Comparison of ENCODE assay signal across 10 cellular contexts in genomic region chr12:99911967-99912366, GRCh38.
A peak's percentile ranks its signal among the peaks of the same experiment; 100 is the strongest.
DNase-seq lines count a peak whose midpoint lies in the region; ATAC-seq and TF ChIP-seq lines count a peak whose summit lies in the region.
"Had no signal": no experiment of that assay in that cellular context is flagged by ENCODE, and none has a peak within 500 bp of the region (broad histone marks: within the 10 kb centered on the region; RNA-seq: fewer than 3 reads in every experiment).

No MANE protein-coding gene starts in this region.

- 100% methylated on average over 1 of the region's 1 CpG for WGBS in right lobe of liver (ENCODE audit: insufficient coverage, low coverage, low lambda C conversion rate, missing lambda C conversion rate)

- H4K20me1 ChIP-seq in osteoblast (ENCODE audit: insufficient read depth, low read length): no peaks in the 10 kb centered on the region

- H2AFZ ChIP-seq in osteoblast (ENCODE audit: low read length): peak overlapping the region; percentile 45

- intact Hi-C loops in right lobe of liver (cut with DNase I): no loop called here
- intact Hi-C loops in activated CD8-positive, alpha-beta T cell treated with anti-CD3 and anti-CD28 coated beads for 36 hours (cut with micrococcal nuclease): no loop called here

- no peak overlapping the region for H3K4me3 Mint-ChIP-seq in activated CD8-positive, alpha-beta T cell treated with anti-CD3 and anti-CD28 coated beads for 36 hours
- H3K4me3 Mint-ChIP-seq: brain had no signal

- H3K36me3 ChIP-seq in osteoblast (ENCODE audit: insufficient read depth, low read length) (no peaks in the 10 kb centered on the region), right lobe of liver (no peaks in the 10 kb centered on the region)

- CTCF ChIA-PET in activated CD8-positive, alpha-beta T cell treated with anti-CD3 and anti-CD28 coated beads for 36 hours (lab: Charles Lee): no interaction called here

- no peaks in the 10 kb centered on the region for H3K9me3 Mint-ChIP-seq in activated CD8-positive, alpha-beta T cell treated with anti-CD3 and anti-CD28 coated beads for 36 hours
- H3K9me3 Mint-ChIP-seq: brain had no signal

- H3K4me1 ChIP-seq in osteoblast (ENCODE audit: insufficient read depth, low read length) (peaks cover 43% of the 10 kb centered on the region), right lobe of liver (no peaks in the 10 kb centered on the region)

- H3K27ac Mint-ChIP-seq in activated CD8-positive, alpha-beta T cell treated with anti-CD3 and anti-CD28 coated beads for 36 hours: no peak overlapping the region
- H3K27ac Mint-ChIP-seq: brain had no signal

- peak overlapping the region; percentile 73 for H3K4me2 ChIP-seq in osteoblast (ENCODE audit: insufficient read depth, low read length)

- no peaks in the 10 kb centered on the region for H3K79me2 ChIP-seq in osteoblast (ENCODE audit: insufficient read depth, low read length)

- POLR2A ChIA-PET in activated CD8-positive, alpha-beta T cell treated with anti-CD3 and anti-CD28 coated beads for 36 hours (lab: Charles Lee): no interaction called here

- ATAC-seq in GM18511 (IDR thresholded peaks at IDR 0.05; ENCODE audit: unreplicated experiment) (peak; percentile 69), GM21786 (IDR thresholded peaks at IDR 0.05; ENCODE audit: unreplicated experiment) (peak; percentile 79), HG03439 (IDR thresholded peaks at IDR 0.05; ENCODE audit: unreplicated experiment) (peak; percentile 94), right lobe of liver (no peak)
- ATAC-seq in activated CD8-positive, alpha-beta T cell treated with anti-CD3 and anti-CD28 coated beads for 36 hours: no peak

- TF ChIP-seq POLR2A in right lobe of liver (IDR thresholded peaks at IDR 0.05): no peak

- H3K27me3 ChIP-seq in osteoblast (ENCODE audit: insufficient read depth, low read length): no peaks in the 10 kb centered on the region
- no peaks in the 10 kb centered on the region for H3K27me3 ChIP-seq in right lobe of liver

- TF ChIP-seq CTCF in osteoblast (IDR thresholded peaks at IDR 0.05; ENCODE audit: extremely low read depth, low read depth, low read length) (no peak), right lobe of liver (IDR thresholded peaks at IDR 0.05) (no peak)
- TF ChIP-seq CTCF in activated CD8-positive, alpha-beta T cell treated with anti-CD3 and anti-CD28 coated beads for 36 hours (IDR thresholded peaks at IDR 0.05): no peak

- H3K27me3 Mint-ChIP-seq in activated CD8-positive, alpha-beta T cell treated with anti-CD3 and anti-CD28 coated beads for 36 hours: peaks cover 2% of the 10 kb centered on the region
- H3K27me3 Mint-ChIP-seq: brain had no signal

- H3K4me1 Mint-ChIP-seq in activated CD8-positive, alpha-beta T cell treated with anti-CD3 and anti-CD28 coated beads for 36 hours (ENCODE audit: low read depth): no peaks in the 10 kb centered on the region
- H3K4me1 Mint-ChIP-seq: brain had no signal

- DNase-seq in osteoblast (ENCODE audit: insufficient read length, low spot score, missing footprints) (peak; percentile 37), AG08396 (ENCODE audit: low spot score) (no peak), right lobe of liver (no peak), NCI-H526 treated with DMSO at 0.1 percent for 48 hours (lab: John Stamatoyannopoulos, UW) (no peak)
- DNase-seq in activated CD8-positive, alpha-beta T cell treated with anti-CD3 and anti-CD28 coated beads for 36 hours: no peak
- DNase-seq: NCI-H82 had no signal

- H3K36me3 Mint-ChIP-seq in activated CD8-positive, alpha-beta T cell treated with anti-CD3 and anti-CD28 coated beads for 36 hours (ENCODE audit: low read depth): no peaks in the 10 kb centered on the region
- H3K36me3 Mint-ChIP-seq: brain had no signal

- H3K9me3 ChIP-seq in osteoblast (ENCODE audit: low read depth, low read length) (no peaks in the 10 kb centered on the region), right lobe of liver (no peaks in the 10 kb centered on the region)

- peak overlapping the region; percentile 38 for H3K4me3 ChIP-seq in osteoblast (ENCODE audit: insufficient read depth, low read length)
- no peak overlapping the region for H3K4me3 ChIP-seq in right lobe of liver

- H3K27ac ChIP-seq in osteoblast (ENCODE audit: low read depth, low read length): peak overlapping the region; percentile 87
- H3K27ac ChIP-seq in right lobe of liver: no peak overlapping the region

Comparison
In these comparisons a context has a peak if more than half of its experiments do, and no peak if none do; other contexts are left out.
1. ATAC-seq: peak in GM18511 (single experiment), GM21786 (single experiment) and HG03439 (single experiment); none in right lobe of liver (0 of 4) and activated CD8-positive, alpha-beta T cell treated with anti-CD3 and anti-CD28 coated beads for 36 hours (single experiment).